In genomic region chr5:2475902-2476301, GRCh38 we compare ENCODE assay signal across 15 cellular contexts.
A peak's percentile ranks its signal among the peaks of the same experiment; 100 is the strongest.
DNase-seq lines count a peak whose midpoint lies in the region; ATAC-seq and TF ChIP-seq lines count a peak whose summit lies in the region.
"Had no signal": no experiment of that assay in that cellular context is flagged by ENCODE, and none has a peak within 500 bp of the region (broad histone marks: within the 10 kb centered on the region; RNA-seq: fewer than 3 reads in every experiment).

No MANE protein-coding gene starts in this region.

- 0 out of 3 replicates have a peak, but pooled peaks cover 2% of the 10 kb centered on the region for H3K4me1 Mint-ChIP-seq in GM23338
- H3K4me1 Mint-ChIP-seq in neural progenitor cell: peaks cover 4% of the 10 kb centered on the region
- H3K4me1 Mint-ChIP-seq: CD14-positive monocyte had no signal

- H3K79me2 ChIP-seq in GM23338 (replicated peaks; ENCODE audit: insufficient read depth) (no peaks in the 10 kb centered on the region), neural progenitor cell (ENCODE audit: low read depth) (no peaks in the 10 kb centered on the region)

- H3K9me3 ChIP-seq in esophagus muscularis mucosa (peaks cover 0 to 4% (median 0%) of the 10 kb centered on the region in 4 donors), neural progenitor cell (ENCODE audit: low read depth) (no peaks in the 10 kb centered on the region), uterus (no peaks in the 10 kb centered on the region)
- H3K9me3 ChIP-seq: A549, BE2C had no signal

- TF ChIP-seq CTCF in GM23338 (conservative IDR thresholded peaks at IDR 0.05; ENCODE audit: low read depth in 2 of 2) (no peak), esophagus muscularis mucosa (IDR thresholded peaks at IDR 0.05) (no peak), neural progenitor cell (IDR thresholded peaks at IDR 0.05) (peak; percentile 9), uterus (IDR thresholded peaks at IDR 0.05) (no peak)

- no peak overlapping the region for H3K27ac Mint-ChIP-seq in GM23338
- peak overlapping the region; percentile 79 for H3K27ac Mint-ChIP-seq in neural progenitor cell
- H3K27ac Mint-ChIP-seq: CD14-positive monocyte; CD8-positive, alpha-beta T cell had no signal

- H3K9ac ChIP-seq in neural progenitor cell: no peak overlapping the region

- H3K36me3 Mint-ChIP-seq in GM23338 (ENCODE audit: low read depth): peaks cover 4% of the 10 kb centered on the region; the same call in 1 of the 3 replicates
- H3K36me3 Mint-ChIP-seq in neural progenitor cell: peaks cover 5% of the 10 kb centered on the region
- H3K36me3 Mint-ChIP-seq: CD14-positive monocyte; CD8-positive, alpha-beta T cell had no signal

- TF ChIP-seq EP300 in esophagus muscularis mucosa (IDR thresholded peaks at IDR 0.05): no peak

- H3K27me3 ChIP-seq in GM23338 (ENCODE audit: insufficient read depth): no peaks in the 10 kb centered on the region
- H3K27me3 ChIP-seq in esophagus muscularis mucosa: peaks cover 0 to 33% (median 0%) of the 10 kb centered on the region in 4 donors
- H3K27me3 ChIP-seq in neural progenitor cell: no peaks in the 10 kb centered on the region
- H3K27me3 ChIP-seq in uterus: no peaks in the 10 kb centered on the region
- H3K27me3 ChIP-seq: BE2C had no signal

- H3K9me3 Mint-ChIP-seq in GM23338 (peaks cover 14% of the 10 kb centered on the region), neural progenitor cell (peaks cover 16% of the 10 kb centered on the region)
- H3K9me3 Mint-ChIP-seq: CD8-positive, alpha-beta T cell had no signal

- H3F3A ChIP-seq in GM23338 (replicated peaks; ENCODE audit: low read depth) (no peaks in the 10 kb centered on the region), neural progenitor cell (ENCODE audit: low read depth) (no peaks in the 10 kb centered on the region)

- H3K4me3 Mint-ChIP-seq in GM23338 (no peak overlapping the region), neural progenitor cell (no peak overlapping the region)
- H3K4me3 Mint-ChIP-seq: CD14-positive monocyte; CD8-positive, alpha-beta T cell had no signal

- H3K4me3 ChIP-seq in GM23338 (no peak overlapping the region), esophagus muscularis mucosa (no peak overlapping the region), neural progenitor cell (no peak overlapping the region), uterus (no peak overlapping the region)
- H3K4me3 ChIP-seq: A549 had no signal

- no peaks in the 10 kb centered on the region for H3K9me2 ChIP-seq in GM23338 (ENCODE audit: insufficient read depth)

- no peak overlapping the region for H3K4me2 ChIP-seq in GM23338
- no peak overlapping the region for H3K4me2 ChIP-seq in neural progenitor cell
- H3K4me2 ChIP-seq: A549 had no signal

- ATAC-seq in GM23338: peak; percentile 78
- ATAC-seq: A549; CD8-positive, alpha-beta T cell had no signal

- H3K4me1 ChIP-seq in GM23338 (ENCODE audit: insufficient read depth) (no peaks in the 10 kb centered on the region), esophagus muscularis mucosa (no peaks in the 10 kb centered on the region), neural progenitor cell (no peaks in the 10 kb centered on the region), uterus (no peaks in the 10 kb centered on the region)
- H3K4me1 ChIP-seq: A549, BE2C had no signal

- H4K20me1 ChIP-seq in GM23338 (replicated peaks; ENCODE audit: insufficient read depth) (no peaks in the 10 kb centered on the region), neural progenitor cell (ENCODE audit: low read depth) (no peaks in the 10 kb centered on the region)

- no peak overlapping the region for H2AFZ ChIP-seq in GM23338
- H2AFZ ChIP-seq in neural progenitor cell (replicated peaks): no peak overlapping the region

- DNase-seq in GM23338 (ENCODE audit: low spot score) (no peak), NAMALWA (ENCODE audit: low spot score) (peak; percentile 28), esophagus muscularis mucosa (ENCODE audit: extremely low spot score) (peak; percentile 66), neural progenitor cell (ENCODE audit: low spot score) (no peak), cerebellar nuclear complex (lab: John Stamatoyannopoulos, UW) (no peak), uterus (no peak)
- DNase-seq in activated effector memory CD4-positive, alpha-beta T cell treated with Interleukin-2 at 50 U/mL for 16 hours: no peak
- DNase-seq: BE2C; CD8-positive, alpha-beta T cell; COR-L47; DMS153; DMS79 treated with DMSO at 0.1 percent for 48 hours; GDM1 had no signal

- no peak overlapping the region for H3K27ac ChIP-seq in GM23338 (ENCODE audit: low read depth)
- no peak overlapping the region for H3K27ac ChIP-seq in esophagus muscularis mucosa (replicated peaks in 1 of 4)
- H3K27ac ChIP-seq in neural progenitor cell: no peak overlapping the region
- H3K27ac ChIP-seq in uterus: no peak overlapping the region
- H3K27ac ChIP-seq: A549 had no signal

- TF ChIP-seq POLR2A in esophagus muscularis mucosa (IDR thresholded peaks at IDR 0.05; ENCODE audit: low read depth): no peak
- no peak for TF ChIP-seq POLR2A in uterus (IDR thresholded peaks at IDR 0.05)

- 87% methylated on average over 3 of the region's 3 CpGs for WGBS in esophagus muscularis mucosa

- H3K36me3 ChIP-seq in GM23338 (ENCODE audit: insufficient read depth) (no peaks in the 10 kb centered on the region), esophagus muscularis mucosa (no peaks in the 10 kb centered on the region), neural progenitor cell (no peaks in the 10 kb centered on the region), uterus (no peaks in the 10 kb centered on the region)
- H3K36me3 ChIP-seq: BE2C had no signal

- intact Hi-C loops in esophagus muscularis mucosa (cut with DNase I): no loop called here
- intact Hi-C loops in uterus (cut with DNase I; ENCODE audit: low total_unique reads): no loop called here

- H3K27me3 Mint-ChIP-seq in GM23338 (ENCODE audit: insufficient read depth, low read depth, poor library complexity) (peaks cover 4% of the 10 kb centered on the region), neural progenitor cell (ENCODE audit: insufficient read depth, low read depth) (no peaks in the 10 kb centered on the region)

TF ChIP-seq in GM23338, 12 proteins besides CTCF, POLR2A, EP300 and RAD21:
- TF ChIP-seq ZNF114 (CRISPR knock-in tag; IDR thresholded peaks at IDR 0.05) (no peak), ETS1 (IDR thresholded peaks at IDR 0.05) (no peak), ZNF331 (CRISPR knock-in tag; IDR thresholded peaks at IDR 0.05; ENCODE audit: low read depth) (no peak), EZH2 (IDR thresholded peaks at IDR 0.05; ENCODE audit: low read depth, unreplicated experiment) (no peak), REST (IDR thresholded peaks at IDR 0.05; ENCODE audit: unreplicated experiment) (no peak), STAT1 (IDR thresholded peaks at IDR 0.05; ENCODE audit: unreplicated experiment) (no peak), POLR2AphosphoS5 (IDR thresholded peaks at IDR 0.05; ENCODE audit: low read depth) (no peak), CREB1 (CRISPR knock-in tag; IDR thresholded peaks at IDR 0.05; ENCODE audit: low read depth) (no peak), NANOG (IDR thresholded peaks at IDR 0.05; ENCODE audit: borderline replicate concordance) (no peak)

Comparison
In these comparisons a context has a peak if more than half of its experiments do, and no peak if none do; other contexts are left out.
1. DNase-seq: peak in NAMALWA (single experiment) and esophagus muscularis mucosa (single experiment); none in GM23338 (single experiment), neural progenitor cell (single experiment), cerebellar nuclear complex (0 of 2), uterus (0 of 2) and activated effector memory CD4-positive, alpha-beta T cell treated with Interleukin-2 at 50 U/mL for 16 hours (single experiment).